8 cellular contexts compared by ENCODE assay signal in the genomic region with DNA sequence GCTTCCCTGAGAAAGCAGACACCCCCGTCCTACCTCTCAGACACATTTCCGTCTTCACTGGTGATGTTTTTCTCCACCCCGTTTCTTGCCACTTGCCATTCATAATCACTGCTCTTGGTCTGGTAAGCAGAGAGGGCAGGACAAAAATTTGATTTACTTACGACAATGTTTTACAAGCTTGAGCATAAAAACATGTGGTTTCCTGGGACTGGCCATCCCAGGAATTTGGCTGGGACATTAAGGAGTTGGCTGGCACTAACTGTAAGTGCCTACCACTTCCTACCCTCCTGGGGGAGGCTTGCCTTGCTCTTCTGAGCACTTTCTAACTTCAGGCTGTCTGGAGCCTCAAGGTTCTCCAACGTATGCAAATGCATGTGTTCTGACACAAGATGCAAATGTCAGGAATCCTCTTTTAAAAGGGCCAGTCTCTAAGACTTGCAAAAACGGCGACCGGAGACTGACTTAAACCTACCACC. TPM values are rescaled to one million over a fixed set of nuclear protein-coding genes. Genes with fewer than 3 reads are reported as not detected.
DNase-seq lines count a peak whose midpoint lies in the region; ATAC-seq lines count a peak whose summit lies in the region.
"Had no signal": no experiment of that assay in that cellular context is flagged by ENCODE, and none has a peak within 500 bp of the region (broad histone marks: within the 10 kb centered on the region; RNA-seq: fewer than 3 reads in every experiment).

No MANE protein-coding gene starts in this region.

- no peaks in the 10 kb centered on the region for H3K27me3 ChIP-seq in neuronal stem cell (ENCODE audit: control insufficient read depth in 3 of 3, insufficient read depth in 3 of 3, low read depth in 1 of 3, low read length in 3 of 3)

- H3K4me1 ChIP-seq in neuronal stem cell (ENCODE audit: control insufficient read depth in 2 of 2, insufficient read depth in 1 of 2, low read depth in 1 of 2, low read length in 2 of 2), result no peaks in the 10 kb centered on the region

- H3K23ac ChIP-seq in neuronal stem cell (ENCODE audit: low read depth, low read length, poor library complexity), result no peak overlapping the region

- no peaks in the 10 kb centered on the region for H3K9me3 ChIP-seq in neuronal stem cell (replicated peaks in 1 of 2; ENCODE audit: control insufficient read depth in 2 of 2, insufficient read depth in 1 of 2, low read depth in 1 of 2, low read length in 2 of 2)

- DNase-seq in neuronal stem cell (ENCODE audit: low spot score), result no peak
- no peak for DNase-seq in cerebellar cortex (ENCODE audit: low spot score)
- no peak for DNase-seq in SIG-M5 (lab: John Stamatoyannopoulos, UW)
- no peak for DNase-seq in posterior vena cava (ENCODE audit: low spot score)
- DNase-seq: NCI-H1930 had no signal

- no peak overlapping the region for H3K27ac ChIP-seq in neuronal stem cell (replicated peaks; ENCODE audit: low read length)

- H2BK5ac ChIP-seq in neuronal stem cell (ENCODE audit: low read length), result no peak overlapping the region

- H3K9me3 Mint-ChIP-seq in activated T-helper 17 cell treated with anti-CD3 and anti-CD28 coated beads, Interleukin-2, amount 50 U/mL, for 72 hours, result no peaks in the 10 kb centered on the region

- no peak overlapping the region for H3K4me2 ChIP-seq in neuronal stem cell (ENCODE audit: insufficient read depth, low read length, poor library complexity, severe bottlenecking)

- WGBS in neuronal stem cell (ENCODE audit: extremely low coverage in 2 of 2, insufficient read length in 2 of 2, insufficient replicate concordance in 1 of 2), 2 donors, result no CpG with 5 or more reads among the region's 8 CpGs

- peak overlapping the region; percentile 73 for H3K4me3 Mint-ChIP-seq in activated T-helper 17 cell treated with anti-CD3 and anti-CD28 coated beads, Interleukin-2, amount 50 U/mL, for 72 hours

- H3K9ac ChIP-seq in neuronal stem cell (ENCODE audit: low read depth, low read length, poor library complexity), result no peak overlapping the region

- H2BK120ac ChIP-seq in neuronal stem cell (ENCODE audit: low read depth, low read length), result no peak overlapping the region

- no peaks in the 10 kb centered on the region for H3K36me3 ChIP-seq in neuronal stem cell (replicated peaks in 1 of 2; ENCODE audit: control insufficient read depth in 2 of 2, insufficient read depth in 2 of 2, low read length in 2 of 2)

- intact Hi-C loops in posterior vena cava (cut with DNase I), result no loop called here

- no peak overlapping the region for H2BK12ac ChIP-seq in neuronal stem cell (ENCODE audit: low read length)

- H2AFZ ChIP-seq in neuronal stem cell (ENCODE audit: low read length), result peak overlapping the region; percentile 9

- no peak overlapping the region for H4K8ac ChIP-seq in neuronal stem cell (ENCODE audit: low read depth, low read length)

- no peak overlapping the region for H2BK15ac ChIP-seq in neuronal stem cell (ENCODE audit: low read length)

- no peak overlapping the region for H3K4ac ChIP-seq in neuronal stem cell (ENCODE audit: low read length)

- ATAC-seq in GM18867 (IDR thresholded peaks at IDR 0.05; ENCODE audit: unreplicated experiment) (peak; percentile 31), HG02610 (IDR thresholded peaks at IDR 0.05; ENCODE audit: unreplicated experiment) (peak; percentile 34)
- ATAC-seq in activated T-helper 17 cell treated with anti-CD3 and anti-CD28 coated beads, Interleukin-2, amount 50 U/mL, for 72 hours (replicated peaks), result no peak

- peaks cover 18% of the 10 kb centered on the region for H3K4me1 Mint-ChIP-seq in activated T-helper 17 cell treated with anti-CD3 and anti-CD28 coated beads, Interleukin-2, amount 50 U/mL, for 72 hours

- no peak overlapping the region for H4K91ac ChIP-seq in neuronal stem cell (ENCODE audit: low read depth, low read length, poor library complexity)

- no peaks in the 10 kb centered on the region for H3K27me3 Mint-ChIP-seq in activated T-helper 17 cell treated with anti-CD3 and anti-CD28 coated beads, Interleukin-2, amount 50 U/mL, for 72 hours

- H3K4me3 ChIP-seq in neuronal stem cell (ENCODE audit: low read length in 2 of 2), result no peak overlapping the region

- no peak overlapping the region for H3K18ac ChIP-seq in neuronal stem cell (ENCODE audit: low read length)

- no peak overlapping the region for H2AK5ac ChIP-seq in neuronal stem cell (ENCODE audit: low read depth, low read length)

- H3K27ac Mint-ChIP-seq in activated T-helper 17 cell treated with anti-CD3 and anti-CD28 coated beads, Interleukin-2, amount 50 U/mL, for 72 hours, result peak overlapping the region; percentile 44

- H3K36me3 Mint-ChIP-seq in activated T-helper 17 cell treated with anti-CD3 and anti-CD28 coated beads, Interleukin-2, amount 50 U/mL, for 72 hours (ENCODE audit: low read depth), result no peaks in the 10 kb centered on the region

- no peaks in the 10 kb centered on the region for H3K79me1 ChIP-seq in neuronal stem cell (ENCODE audit: low read depth, low read length)

- no peak overlapping the region for H3K14ac ChIP-seq in neuronal stem cell (ENCODE audit: low read length)

RNA-seq across cellular contexts. Expression of a gene that starts 24.2 kb away (rescaled TPM):
- total RNA-seq in activated T-helper 17 cell treated with anti-CD3 and anti-CD28 coated beads, Interleukin-2, amount 50 U/mL, for 72 hours, result 1 to 10 TPM; 5.1 to 6.5 TPM
- 29.1 TPM for polyA plus RNA-seq in neuronal stem cell (2013, experiment 1 of 2)
- polyA plus RNA-seq in neuronal stem cell (2013, experiment 2 of 2), result 30.0 TPM
- total RNA-seq in posterior vena cava, result 10 to 100 TPM in 1 of 2 donors, 1 to 10 TPM in 1; 8.8 to 11.7 TPM
